26 cellular contexts compared by ENCODE assay signal in genomic region chr1:227767401-227768396, GRCh38. TPM values are rescaled to one million over a fixed set of nuclear protein-coding genes. Genes with fewer than 3 reads are reported as not detected.
DNase-seq lines count a peak whose midpoint lies in the region; ATAC-seq and TF ChIP-seq lines count a peak whose summit lies in the region.
"Had no signal": no experiment of that assay in that cellular context is flagged by ENCODE, and none has a peak within 500 bp of the region (broad histone marks: within the 10 kb centered on the region; RNA-seq: fewer than 3 reads in every experiment).

No MANE protein-coding gene starts in this region.

- WGBS in hepatocyte (ENCODE audit: low lambda C conversion rate, missing lambda C conversion rate), result 88% methylated on average over 13 of the region's 13 CpGs

- H3K9me3 Mint-ChIP-seq in activated CD4-positive, alpha-beta T cell treated with anti-CD3 and anti-CD28 coated beads, Interleukin-2, amount 10 ng/mL, durations not matched to agents 7 days and 5 days, result no peaks in the 10 kb centered on the region
- H3K9me3 Mint-ChIP-seq in central memory CD8-positive, alpha-beta T cell, result no peaks in the 10 kb centered on the region
- H3K9me3 Mint-ChIP-seq in stimulated activated effector memory CD8-positive, alpha-beta T cell treated with anti-CD3 and anti-CD28 coated beads, Interleukin-12 subunit alpha, Interleukin-12 subunit beta, amount 100 ng/mL, for 72 hours, result no peaks in the 10 kb centered on the region
- H3K9me3 Mint-ChIP-seq in stimulated activated naive B cell treated with anti-CD40 and anti-IgM and Interleukin-4, amounts not matched to agents 10 μg/mL and 1 μg/mL and 100 μg/mL, for 72 hours, result no peaks in the 10 kb centered on the region
- H3K9me3 Mint-ChIP-seq: activated naive CD4-positive, alpha-beta T cell treated with anti-CD3 and anti-CD28 coated beads, Interleukin-2, amount 50 U/mL, for 24 hours; brain; CD14-positive monocyte; nephron progenitor cell had no signal

- H3K27me3 ChIP-seq in hepatocyte, result no peaks in the 10 kb centered on the region
- H3K27me3 ChIP-seq: SJCRH30, tibial artery had no signal

- no peak overlapping the region for H3K4me3 ChIP-seq in HEK293 (ENCODE audit: low read depth, low read length)
- H3K4me3 ChIP-seq in hepatocyte, result no peak overlapping the region
- H3K4me3 ChIP-seq: HAP-1, prostate gland, SJCRH30, smooth muscle cell, tibial artery had no signal

- H3K4me2 ChIP-seq in hepatocyte, result no peak overlapping the region
- H3K4me2 ChIP-seq: smooth muscle cell had no signal

- H3K36me3 Mint-ChIP-seq in activated CD4-positive, alpha-beta T cell treated with anti-CD3 and anti-CD28 coated beads, Interleukin-2, amount 10 ng/mL, durations not matched to agents 7 days and 5 days (ENCODE audit: low read depth), result peaks cover 49% of the 10 kb centered on the region
- H3K36me3 Mint-ChIP-seq in central memory CD8-positive, alpha-beta T cell (ENCODE audit: insufficient read depth), result peaks cover 15% of the 10 kb centered on the region
- peaks cover 33% of the 10 kb centered on the region for H3K36me3 Mint-ChIP-seq in stimulated activated effector memory CD8-positive, alpha-beta T cell treated with anti-CD3 and anti-CD28 coated beads, Interleukin-12 subunit alpha, Interleukin-12 subunit beta, amount 100 ng/mL, for 72 hours
- H3K36me3 Mint-ChIP-seq in stimulated activated naive B cell treated with anti-CD40 and anti-IgM and Interleukin-4, amounts not matched to agents 10 μg/mL and 1 μg/mL and 100 μg/mL, for 72 hours, result peaks cover 38 to 59% of the 10 kb centered on the region in 2 donors

- peak overlapping the region; percentile 91 for H3K27ac Mint-ChIP-seq in activated CD4-positive, alpha-beta T cell treated with anti-CD3 and anti-CD28 coated beads, Interleukin-2, amount 10 ng/mL, durations not matched to agents 7 days and 5 days
- H3K27ac Mint-ChIP-seq in central memory CD8-positive, alpha-beta T cell (ENCODE audit: low read depth), result no peak overlapping the region
- H3K27ac Mint-ChIP-seq in stimulated activated effector memory CD8-positive, alpha-beta T cell treated with anti-CD3 and anti-CD28 coated beads, Interleukin-12 subunit alpha, Interleukin-12 subunit beta, amount 100 ng/mL, for 72 hours, result peak overlapping the region; percentile 32
- no peak overlapping the region for H3K27ac Mint-ChIP-seq in stimulated activated naive B cell treated with anti-CD40 and anti-IgM and Interleukin-4, amounts not matched to agents 10 μg/mL and 1 μg/mL and 100 μg/mL, for 72 hours
- H3K27ac Mint-ChIP-seq: activated naive CD4-positive, alpha-beta T cell treated with anti-CD3 and anti-CD28 coated beads, Interleukin-2, amount 50 U/mL, for 24 hours; CD14-positive monocyte; nephron progenitor cell had no signal

- no peak for ATAC-seq in central memory CD8-positive, alpha-beta T cell (replicated peaks; ENCODE audit: extremely low read depth, poor library complexity, severe bottlenecking)
- no peak for ATAC-seq in stimulated activated effector memory CD8-positive, alpha-beta T cell treated with anti-CD3 and anti-CD28 coated beads, Interleukin-12 subunit alpha, Interleukin-12 subunit beta, amount 100 ng/mL, for 72 hours
- ATAC-seq in GM18498 (IDR thresholded peaks at IDR 0.05; ENCODE audit: unreplicated experiment), result no peak
- ATAC-seq in stimulated activated naive B cell treated with anti-CD40 and anti-IgM and Interleukin-4, amounts not matched to agents 10 μg/mL and 1 μg/mL and 100 μg/mL, for 72 hours (replicated peaks), result no peak
- ATAC-seq: activated CD4-positive, CD25-positive, alpha-beta regulatory T cell treated with anti-CD3 and anti-CD28 coated beads, Interleukin-2, amount 50 U/mL, for 24 hours had no signal

- H3K4me1 Mint-ChIP-seq in activated CD4-positive, alpha-beta T cell treated with anti-CD3 and anti-CD28 coated beads, Interleukin-2, amount 10 ng/mL, durations not matched to agents 7 days and 5 days, result peaks cover 72% of the 10 kb centered on the region
- peaks cover 69% of the 10 kb centered on the region for H3K4me1 Mint-ChIP-seq in central memory CD8-positive, alpha-beta T cell
- H3K4me1 Mint-ChIP-seq in stimulated activated effector memory CD8-positive, alpha-beta T cell treated with anti-CD3 and anti-CD28 coated beads, Interleukin-12 subunit alpha, Interleukin-12 subunit beta, amount 100 ng/mL, for 72 hours, result peaks cover 67% of the 10 kb centered on the region
- peaks cover 6 to 15% of the 10 kb centered on the region in 2 donors for H3K4me1 Mint-ChIP-seq in stimulated activated naive B cell treated with anti-CD40 and anti-IgM and Interleukin-4, amounts not matched to agents 10 μg/mL and 1 μg/mL and 100 μg/mL, for 72 hours
- H3K4me1 Mint-ChIP-seq: nephron progenitor cell had no signal

- H3K9me3 ChIP-seq in HEK293 (ENCODE audit: control insufficient read depth, insufficient read depth, low read depth, low read length) (no peaks in the 10 kb centered on the region), hepatocyte (ENCODE audit: low read depth) (no peaks in the 10 kb centered on the region)
- H3K9me3 ChIP-seq: HAP-1, prostate gland, SJCRH30, tibial artery had no signal

- H2AFZ ChIP-seq in hepatocyte, result no peak overlapping the region

- peak overlapping the region; percentile 14 for H3K4me3 Mint-ChIP-seq in activated CD4-positive, alpha-beta T cell treated with anti-CD3 and anti-CD28 coated beads, Interleukin-2, amount 10 ng/mL, durations not matched to agents 7 days and 5 days
- peak overlapping the region; percentile 75 for H3K4me3 Mint-ChIP-seq in central memory CD8-positive, alpha-beta T cell
- peak overlapping the region; percentile 63 for H3K4me3 Mint-ChIP-seq in stimulated activated effector memory CD8-positive, alpha-beta T cell treated with anti-CD3 and anti-CD28 coated beads, Interleukin-12 subunit alpha, Interleukin-12 subunit beta, amount 100 ng/mL, for 72 hours
- no peak overlapping the region for H3K4me3 Mint-ChIP-seq in stimulated activated naive B cell treated with anti-CD40 and anti-IgM and Interleukin-4, amounts not matched to agents 10 μg/mL and 1 μg/mL and 100 μg/mL, for 72 hours
- H3K4me3 Mint-ChIP-seq: activated naive CD4-positive, alpha-beta T cell treated with anti-CD3 and anti-CD28 coated beads, Interleukin-2, amount 50 U/mL, for 24 hours; brain; CD14-positive monocyte; nephron progenitor cell had no signal

- CTCF ChIA-PET in activated CD4-positive, alpha-beta T cell treated with anti-CD3 and anti-CD28 coated beads, Interleukin-2, amount 10 ng/mL, durations not matched to agents 7 days and 5 days (lab: Charles Lee), result interaction anchor here (1.0 to 1.8 kb wide), 4 partner anchors 10 to 186 kb away, joined by 3 to 5 read pairs (median 5); no protein-coding TSS in a partner anchor
- CTCF ChIA-PET in HEK293 (lab: Yijun Ruan, JAX), result interaction anchor here (0.6 kb wide), 1 partner anchor 50 kb away, joined by 4 read pairs; no protein-coding TSS in a partner anchor

- POLR2A ChIA-PET in activated CD4-positive, alpha-beta T cell treated with anti-CD3 and anti-CD28 coated beads, Interleukin-2, amount 10 ng/mL, durations not matched to agents 7 days and 5 days (lab: Charles Lee), result no interaction called here
- POLR2A ChIA-PET in HEK293 (lab: Yijun Ruan, JAX), result no interaction called here

- H3K27ac ChIP-seq in HEK293 (ENCODE audit: extremely low read depth, low read depth, low read length), result no peak overlapping the region
- H3K27ac ChIP-seq in hepatocyte, result no peak overlapping the region
- H3K27ac ChIP-seq: prostate gland, SJCRH30, tibial artery had no signal

- H3K9me2 ChIP-seq in hepatocyte (replicated peaks; ENCODE audit: insufficient read depth), result no peaks in the 10 kb centered on the region

- peaks cover 1% of the 10 kb centered on the region for H3K4me1 ChIP-seq in HEK293 (ENCODE audit: control insufficient read depth, insufficient read depth, low read length)
- peaks cover 3% of the 10 kb centered on the region for H3K4me1 ChIP-seq in hepatocyte (ENCODE audit: insufficient read depth)

- no peaks in the 10 kb centered on the region for H3K27me3 Mint-ChIP-seq in activated CD4-positive, alpha-beta T cell treated with anti-CD3 and anti-CD28 coated beads, Interleukin-2, amount 10 ng/mL, durations not matched to agents 7 days and 5 days
- H3K27me3 Mint-ChIP-seq in central memory CD8-positive, alpha-beta T cell, result no peaks in the 10 kb centered on the region
- H3K27me3 Mint-ChIP-seq in stimulated activated naive B cell treated with anti-CD40 and anti-IgM and Interleukin-4, amounts not matched to agents 10 μg/mL and 1 μg/mL and 100 μg/mL, for 72 hours, result no peaks in the 10 kb centered on the region
- H3K27me3 Mint-ChIP-seq: activated naive CD4-positive, alpha-beta T cell treated with anti-CD3 and anti-CD28 coated beads, Interleukin-2, amount 50 U/mL, for 24 hours; brain had no signal

- DNase-seq in activated CD4-positive, alpha-beta T cell treated with anti-CD3 and anti-CD28 coated beads, Interleukin-2, amount 10 ng/mL, durations not matched to agents 7 days and 5 days, result no peak
- no peak for DNase-seq in activated CD4-positive, alpha-beta T cell treated with anti-CD3 and anti-CD28 coated beads, Interleukin-2, amount 50 U/mL, for 48 hours
- no peak for DNase-seq in central memory CD8-positive, alpha-beta T cell (ENCODE audit: low spot score in 2 of 2)
- DNase-seq in stimulated activated effector memory CD8-positive, alpha-beta T cell treated with anti-CD3 and anti-CD28 coated beads, Interleukin-12 subunit alpha, Interleukin-12 subunit beta, amount 100 ng/mL, for 72 hours (ENCODE audit: low spot score in 2 of 2), result no peak
- DNase-seq in hepatocyte (ENCODE audit: low spot score), result no peak
- DNase-seq in stimulated activated naive B cell treated with anti-CD40 and anti-IgM and Interleukin-4, amounts not matched to agents 10 μg/mL and 1 μg/mL and 100 μg/mL, for 72 hours, result no peak
- DNase-seq: foreskin melanocyte, kidney glomerular epithelial cell, mesenchymal stem cell, NCI-H1092, NCI-H526, nephron progenitor cell, SJCRH30, T1000, tibial artery had no signal

- H3K79me2 ChIP-seq in hepatocyte, result peaks cover 13% of the 10 kb centered on the region

- TF ChIP-seq CTCF in HEK293 (tag by site-specific recombination; IDR thresholded peaks at IDR 0.05), result no peak
- TF ChIP-seq CTCF in hepatocyte (IDR thresholded peaks at IDR 0.05; ENCODE audit: poor library complexity), result no peak

- H4K20me1 ChIP-seq in hepatocyte (ENCODE audit: insufficient read depth, poor library complexity, severe bottlenecking), result peaks cover 25% of the 10 kb centered on the region

- H3K36me3 ChIP-seq in HEK293 (ENCODE audit: control insufficient read depth in 2 of 2, insufficient read depth in 1 of 2, low read length in 2 of 2), result peaks cover 23 to 95% of the 10 kb centered on the region in 2 experiments
- peaks cover 3% of the 10 kb centered on the region for H3K36me3 ChIP-seq in hepatocyte (replicated peaks; ENCODE audit: insufficient read depth, low read depth)
- H3K36me3 ChIP-seq: prostate gland had no signal

RNA-seq across cellular contexts. Expression of gene SNAP47, which starts 32.5 kb away (rescaled TPM):
- total RNA-seq in activated CD4-positive, alpha-beta T cell treated with anti-CD3 and anti-CD28 coated beads, Interleukin-2, amount 10 ng/mL, durations not matched to agents 7 days and 5 days, result 10 to 100 TPM; 30.3 TPM
- 41.5 and 42.6 TPM in 2 replicates for total RNA-seq in hepatocyte
- polyA plus RNA-seq in hepatocyte, result 42.7 and 49.6 TPM in 2 replicates

RNA-seq across cellular contexts. Expression of gene JMJD4, which starts 32.6 kb away (rescaled TPM):
- total RNA-seq in activated CD4-positive, alpha-beta T cell treated with anti-CD3 and anti-CD28 coated beads, Interleukin-2, amount 10 ng/mL, durations not matched to agents 7 days and 5 days, result 10 to 100 TPM; 15.4 to 20.0 TPM
- 21.3 and 22.2 TPM in 2 replicates for total RNA-seq in hepatocyte
- 31.2 and 32.9 TPM in 2 replicates for polyA plus RNA-seq in hepatocyte

RNA-seq across cellular contexts. Expression of gene PRSS38, which starts 47.8 kb away (rescaled TPM):
- total RNA-seq in activated CD4-positive, alpha-beta T cell treated with anti-CD3 and anti-CD28 coated beads, Interleukin-2, amount 10 ng/mL, durations not matched to agents 7 days and 5 days, result not detected
- total RNA-seq in hepatocyte, result not detected in 2 replicates
- polyA plus RNA-seq in hepatocyte, result not detected in 2 replicates
- total RNA-seq: dermis microvascular lymphatic vessel endothelial cell, epithelial cell of proximal tubule, SJCRH30, smooth muscle cell had no signal
- polyA plus RNA-seq: CD14-positive monocyte, smooth muscle cell had no signal

Comparison
In these comparisons a context has a peak if more than half of its experiments do, and no peak if none do; other contexts are left out.
1. H3K27ac Mint-ChIP-seq: peak in activated CD4-positive, alpha-beta T cell treated with anti-CD3 and anti-CD28 coated beads, Interleukin-2, amount 10 ng/mL, durations not matched to agents 7 days and 5 days (single experiment) and stimulated activated effector memory CD8-positive, alpha-beta T cell treated with anti-CD3 and anti-CD28 coated beads, Interleukin-12 subunit alpha, Interleukin-12 subunit beta, amount 100 ng/mL, for 72 hours (single experiment); none in central memory CD8-positive, alpha-beta T cell (single experiment) and stimulated activated naive B cell treated with anti-CD40 and anti-IgM and Interleukin-4, amounts not matched to agents 10 μg/mL and 1 μg/mL and 100 μg/mL, for 72 hours (single experiment).
2. H3K4me3 Mint-ChIP-seq: peak in activated CD4-positive, alpha-beta T cell treated with anti-CD3 and anti-CD28 coated beads, Interleukin-2, amount 10 ng/mL, durations not matched to agents 7 days and 5 days (single experiment), central memory CD8-positive, alpha-beta T cell (single experiment) and stimulated activated effector memory CD8-positive, alpha-beta T cell treated with anti-CD3 and anti-CD28 coated beads, Interleukin-12 subunit alpha, Interleukin-12 subunit beta, amount 100 ng/mL, for 72 hours (single experiment); none in stimulated activated naive B cell treated with anti-CD40 and anti-IgM and Interleukin-4, amounts not matched to agents 10 μg/mL and 1 μg/mL and 100 μg/mL, for 72 hours (0 of 2).